2 cellular contexts compared by ENCODE assay signal in genomic region chr7:120456699-120457098, GRCh38.
TF ChIP-seq lines count a peak whose summit lies in the region.

No MANE protein-coding gene starts in this region.

TF ChIP-seq in GM12878, 131 proteins besides CTCF, POLR2A, EP300 and RAD21 (continued from another document):
- TF ChIP-seq PKNOX1 (IDR thresholded peaks at IDR 0.05) (no peak), CBX5 (IDR thresholded peaks at IDR 0.05; ENCODE audit: low read depth) (peak; percentile 97), TCF12 (IDR thresholded peaks at IDR 0.05; ENCODE audit: low read depth, low read length) (no peak), CEBPB (IDR thresholded peaks at IDR 0.05; ENCODE audit: borderline replicate concordance in 1 of 2, low read depth in 2 of 2, low read length in 2 of 2) (no peak), ZNF592 (IDR thresholded peaks at IDR 0.05) (no peak)

TF ChIP-seq in K562, 482 proteins besides CTCF, POLR2A, EP300 and RAD21 (continued from another document):
- no peak for TF ChIP-seq UBTF (IDR thresholded peaks at IDR 0.05; ENCODE audit: borderline replicate concordance in 1 of 2, low read depth in 2 of 2, low read length in 2 of 2)
- no peak for TF ChIP-seq ZNF398 (CRISPR knock-in tag; IDR thresholded peaks at IDR 0.05)
- TF ChIP-seq RBM17 (IDR thresholded peaks at IDR 0.05; ENCODE audit: borderline replicate concordance, low read depth, low read length), result no peak
